Comparison of ENCODE assay signal across 16 cellular contexts in the genomic region with DNA sequence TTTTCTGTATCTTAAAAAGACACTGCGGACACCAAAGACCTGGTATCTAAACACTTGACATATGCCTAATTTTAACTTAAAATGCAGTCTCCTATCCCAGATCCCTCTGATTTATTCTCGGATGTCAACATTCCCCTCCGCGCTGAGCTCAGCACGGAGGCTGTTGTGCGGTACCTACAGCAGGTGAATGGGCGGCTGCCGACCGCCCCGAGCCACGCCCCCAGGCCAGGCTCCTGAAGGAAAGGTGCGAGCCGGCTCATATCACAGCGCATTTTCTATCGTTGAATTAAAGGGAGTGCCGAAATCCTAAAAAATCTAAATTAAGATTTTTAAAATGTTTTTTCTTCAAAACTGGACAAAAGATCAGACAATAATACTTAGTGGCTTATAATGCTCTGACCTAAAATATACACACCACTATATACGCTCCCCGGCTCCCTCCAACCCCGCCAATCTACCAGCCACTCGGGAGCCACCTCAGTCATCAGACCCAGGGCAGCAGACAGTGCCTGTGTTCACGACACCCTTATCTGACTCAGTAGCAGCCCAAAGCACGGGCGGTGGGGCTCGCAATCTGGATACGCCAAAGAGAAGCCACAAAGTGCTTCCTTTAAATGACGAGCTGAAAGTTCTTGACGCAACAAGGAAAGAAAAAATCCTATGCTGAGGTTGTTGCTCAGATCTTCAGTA. TPM values are rescaled to one million over a fixed set of nuclear protein-coding genes. Genes with fewer than 3 reads are reported as not detected.
DNase-seq lines count a peak whose midpoint lies in the region; ATAC-seq and TF ChIP-seq lines count a peak whose summit lies in the region.
"Had no signal": no experiment of that assay in that cellular context is flagged by ENCODE, and none has a peak within 500 bp of the region (broad histone marks: within the 10 kb centered on the region; RNA-seq: fewer than 3 reads in every experiment).

No MANE protein-coding gene starts in this region.

- H3K4me1 Mint-ChIP-seq in T-helper 1 cell treated with Interleukin-12 subunit alpha and Interleukin-12 subunit beta and Interleukin-4 antibody, amounts not matched to agents 30 μg/mL and 1 μg/mL, for 36 hours (ENCODE audit: low read depth), result peaks cover 17% of the 10 kb centered on the region
- H3K4me1 Mint-ChIP-seq in natural killer cell treated with Interleukin-12 subunit alpha and Interleukin-12 subunit beta and Interleukin-15 and Interleukin-18, amount 100 ng/mL, for 72 hours (ENCODE audit: low read depth in 2 of 2), result peaks cover 12% of the 10 kb centered on the region in 2 donors
- peaks cover 27 to 29% of the 10 kb centered on the region in 2 donors for H3K4me1 Mint-ChIP-seq in natural killer cell

- CTCF ChIA-PET in GM10248 (lab: Yijun Ruan, JAX), result interaction anchor here (2.0 to 2.5 kb wide), 2 partner anchors 11 to 26 kb away, joined by 4 to 9 read pairs; no protein-coding TSS in a partner anchor

- no peak overlapping the region for H3K4me3 ChIP-seq in neutrophil (ENCODE audit: low read depth in 1 of 2, low read length in 1 of 2)

- H3K4me3 Mint-ChIP-seq in T-helper 1 cell treated with Interleukin-12 subunit alpha and Interleukin-12 subunit beta and Interleukin-4 antibody, amounts not matched to agents 30 μg/mL and 1 μg/mL, for 36 hours, result no peak overlapping the region
- H3K4me3 Mint-ChIP-seq in natural killer cell treated with Interleukin-12 subunit alpha and Interleukin-12 subunit beta and Interleukin-15 and Interleukin-18, amount 100 ng/mL, for 72 hours, result no peak overlapping the region
- H3K4me3 Mint-ChIP-seq in natural killer cell, result no peak overlapping the region
- H3K4me3 Mint-ChIP-seq: CD14-positive monocyte, H9 had no signal

- POLR2A ChIA-PET in GM10248 (lab: Yijun Ruan, JAX), result no interaction called here

- peak overlapping the region; percentile 38 for H3K27ac Mint-ChIP-seq in T-helper 1 cell treated with Interleukin-12 subunit alpha and Interleukin-12 subunit beta and Interleukin-4 antibody, amounts not matched to agents 30 μg/mL and 1 μg/mL, for 36 hours
- H3K27ac Mint-ChIP-seq in natural killer cell treated with Interleukin-12 subunit alpha and Interleukin-12 subunit beta and Interleukin-15 and Interleukin-18, amount 100 ng/mL, for 72 hours, result no peak overlapping the region
- no peak overlapping the region for H3K27ac Mint-ChIP-seq in natural killer cell
- H3K27ac Mint-ChIP-seq: CD14-positive monocyte; CD8-positive, alpha-beta memory T cell; H9 had no signal

- H3K9me3 ChIP-seq in neutrophil, result no peaks in the 10 kb centered on the region
- H3K9me3 ChIP-seq: Caco-2 had no signal

- H3K27me3 Mint-ChIP-seq in T-helper 1 cell treated with Interleukin-12 subunit alpha and Interleukin-12 subunit beta and Interleukin-4 antibody, amounts not matched to agents 30 μg/mL and 1 μg/mL, for 36 hours (ENCODE audit: low read depth), result peaks cover 8% of the 10 kb centered on the region
- no peaks in the 10 kb centered on the region for H3K27me3 Mint-ChIP-seq in natural killer cell treated with Interleukin-12 subunit alpha and Interleukin-12 subunit beta and Interleukin-15 and Interleukin-18, amount 100 ng/mL, for 72 hours
- peaks cover 3 to 6% of the 10 kb centered on the region in 2 donors for H3K27me3 Mint-ChIP-seq in natural killer cell (ENCODE audit: low read depth in 2 of 2)

- H3K27me3 ChIP-seq in neutrophil, result peaks cover 8% of the 10 kb centered on the region

- peaks cover 54% of the 10 kb centered on the region for H3K36me3 ChIP-seq in neutrophil

- no peak for ATAC-seq in natural killer cell treated with Interleukin-12 subunit alpha and Interleukin-12 subunit beta and Interleukin-15 and Interleukin-18, amount 100 ng/mL, for 72 hours
- ATAC-seq in natural killer cell, result no peak

- TF ChIP-seq CTCF in natural killer cell (IDR thresholded peaks at IDR 0.05) (no peak), neutrophil (IDR thresholded peaks at IDR 0.05) (no peak), GM10248 (IDR thresholded peaks at IDR 0.05; ENCODE audit: control extremely low read depth, extremely low read depth, low read depth, missing control alignments) (no peak)

- H3K9me3 Mint-ChIP-seq in T-helper 1 cell treated with Interleukin-12 subunit alpha and Interleukin-12 subunit beta and Interleukin-4 antibody, amounts not matched to agents 30 μg/mL and 1 μg/mL, for 36 hours, result no peaks in the 10 kb centered on the region
- no peaks in the 10 kb centered on the region for H3K9me3 Mint-ChIP-seq in natural killer cell treated with Interleukin-12 subunit alpha and Interleukin-12 subunit beta and Interleukin-15 and Interleukin-18, amount 100 ng/mL, for 72 hours
- no peaks in the 10 kb centered on the region for H3K9me3 Mint-ChIP-seq in natural killer cell
- H3K9me3 Mint-ChIP-seq: CD8-positive, alpha-beta memory T cell; H9 had no signal

- intact Hi-C loops in natural killer cell (cut with micrococcal nuclease), result no loop called here

- H3K36me3 Mint-ChIP-seq in T-helper 1 cell treated with Interleukin-12 subunit alpha and Interleukin-12 subunit beta and Interleukin-4 antibody, amounts not matched to agents 30 μg/mL and 1 μg/mL, for 36 hours (ENCODE audit: low read depth), result peaks cover 6% of the 10 kb centered on the region
- no peaks in the 10 kb centered on the region for H3K36me3 Mint-ChIP-seq in natural killer cell treated with Interleukin-12 subunit alpha and Interleukin-12 subunit beta and Interleukin-15 and Interleukin-18, amount 100 ng/mL, for 72 hours
- no peaks in the 10 kb centered on the region for H3K36me3 Mint-ChIP-seq in natural killer cell

- H3K27ac ChIP-seq in neutrophil, result peak overlapping the region; percentile 78
- H3K27ac ChIP-seq: 22Rv1 had no signal

- DNase-seq in T-helper 1 cell (no peak), natural killer cell (no peak), NCI-H1694 (lab: John Stamatoyannopoulos, UW) (no peak), epidermal melanocyte (ENCODE audit: insufficient read length, low spot score) (no peak), GM10248 (ENCODE audit: extremely low spot score) (no peak)
- DNase-seq in natural killer cell treated with Interleukin-12 subunit alpha and Interleukin-12 subunit beta and Interleukin-15 and Interleukin-18, amount 100 ng/mL, for 72 hours (ENCODE audit: low spot score), result peak; percentile 25
- DNase-seq: Caco-2; CD8-positive, alpha-beta memory T cell; DND-41; GDM1; GOT3; H9 had no signal

- H3K4me1 ChIP-seq in neutrophil (ENCODE audit: control insufficient read depth in 1 of 2, insufficient read depth in 1 of 2, low read depth in 1 of 2, low read length in 1 of 2), result peaks cover 48 to 52% of the 10 kb centered on the region in 2 experiments
- H3K4me1 ChIP-seq: Caco-2 had no signal

RNA-seq across cellular contexts. Expression of a gene that starts 4.1 kb away (rescaled TPM):
- total RNA-seq in natural killer cell treated with Interleukin-12 subunit alpha and Interleukin-12 subunit beta and Interleukin-15 and Interleukin-18, amount 100 ng/mL, for 72 hours, result 10 to 100 TPM; 27.6 to 51.3 TPM
- 10 to 100 TPM; 27.8 to 35.4 (median 30.1) TPM for total RNA-seq in natural killer cell

RNA-seq across cellular contexts. Expression of a gene that starts 6.5 kb away (rescaled TPM):
- 1 to 10 TPM; 1.5 to 5.7 TPM for total RNA-seq in natural killer cell treated with Interleukin-12 subunit alpha and Interleukin-12 subunit beta and Interleukin-15 and Interleukin-18, amount 100 ng/mL, for 72 hours
- under 1 TPM; 0.28 to 0.50 (median 0.39) TPM for total RNA-seq in natural killer cell

RNA-seq across cellular contexts. Expression of a gene that starts 21.0 kb away (rescaled TPM):
- total RNA-seq in natural killer cell treated with Interleukin-12 subunit alpha and Interleukin-12 subunit beta and Interleukin-15 and Interleukin-18, amount 100 ng/mL, for 72 hours, result 10 to 100 TPM; 11.9 to 18.4 TPM
- total RNA-seq in natural killer cell, result 10 to 100 TPM; 36.2 to 46.7 (median 37.9) TPM

RNA-seq across cellular contexts. Expression of a gene that starts 34.5 kb away (rescaled TPM):
- total RNA-seq in natural killer cell treated with Interleukin-12 subunit alpha and Interleukin-12 subunit beta and Interleukin-15 and Interleukin-18, amount 100 ng/mL, for 72 hours, result 1 to 10 TPM in 1 of 2 donors, under 1 TPM in 1; 0.36 to 1.6 TPM
- total RNA-seq in natural killer cell, result 10 to 100 TPM in 1 of 3 donors, 1 to 10 TPM in 2; 3.1 to 15.6 (median 5.1) TPM
